ENCODE assay signal across 23 cellular contexts in the genomic region with DNA sequence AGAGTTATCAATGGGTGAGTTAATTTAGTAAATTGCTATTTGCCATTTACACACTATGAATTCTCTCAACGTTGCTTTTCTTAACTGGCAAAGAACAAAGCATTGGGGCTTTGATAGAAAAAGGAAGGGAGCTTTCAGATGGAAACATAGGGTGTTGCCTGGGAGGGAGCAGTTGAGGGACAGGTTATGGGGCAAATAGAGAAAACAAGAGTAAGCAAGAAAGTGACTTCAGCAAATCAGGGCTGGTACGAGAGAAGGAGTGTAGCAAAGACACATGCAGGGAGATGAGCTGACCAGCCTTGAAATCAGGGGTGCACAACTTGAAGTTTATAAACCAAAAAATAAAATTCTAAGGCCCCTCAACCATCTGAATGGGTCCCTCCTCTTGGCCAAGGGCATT. TPM values are rescaled to one million over a fixed set of nuclear protein-coding genes. Genes with fewer than 3 reads are reported as not detected.
A peak's percentile ranks its signal among the peaks of the same experiment; 100 is the strongest.
DNase-seq lines count a peak whose midpoint lies in the region; ATAC-seq and TF ChIP-seq lines count a peak whose summit lies in the region.
"Had no signal": no experiment of that assay in that cellular context is flagged by ENCODE, and none has a peak within 500 bp of the region (broad histone marks: within the 10 kb centered on the region; RNA-seq: fewer than 3 reads in every experiment).

No MANE protein-coding gene starts in this region.

- no peak overlapping the region for H3K4me3 Mint-ChIP-seq in MCF 10A (ENCODE audit: unreplicated experiment)
- no peak overlapping the region for H3K4me3 Mint-ChIP-seq in WTC11
- H3K4me3 Mint-ChIP-seq in endothelial cell (ENCODE audit: unreplicated experiment) = peak overlapping the region; percentile 50
- no peak overlapping the region for H3K4me3 Mint-ChIP-seq in neural progenitor cell
- H3K4me3 Mint-ChIP-seq in activated T-cell treated with anti-CD3 and anti-CD28 coated beads, Interleukin-2, amount 50 U/mL, for 24 hours = no peak overlapping the region
- H3K4me3 Mint-ChIP-seq: CD14-positive monocyte; CD4-positive, alpha-beta T cell; CD8-positive, alpha-beta memory T cell had no signal

- H3K9me3 ChIP-seq in mammary epithelial cell (replicated peaks; ENCODE audit: insufficient read depth, low read length) (peaks cover 2% of the 10 kb centered on the region), neural progenitor cell (ENCODE audit: low read depth) (no peaks in the 10 kb centered on the region), WERI-Rb-1 (ENCODE audit: severe bottlenecking) (peaks cover 1% of the 10 kb centered on the region)
- H3K9me3 ChIP-seq: BE2C had no signal

- H3K27ac ChIP-seq in mammary epithelial cell (ENCODE audit: insufficient read depth, low read depth, low read length) = no peak overlapping the region
- no peak overlapping the region for H3K27ac ChIP-seq in neural progenitor cell
- H3K27ac ChIP-seq in WERI-Rb-1 = no peak overlapping the region
- H3K27ac ChIP-seq: A549; BLaER1 treated with 17β-estradiol and CSF1 and Interleukin-3, amounts not matched to agents 10 nM and 100 nM; GM23248 had no signal

- dilution Hi-C loops in mammary epithelial cell (cut with HindIII; ENCODE audit: low sequenced_read_pairs) = no loop called here

- H3K4me2 ChIP-seq in mammary epithelial cell (ENCODE audit: insufficient read depth, low read depth, low read length) (no peak overlapping the region), neural progenitor cell (no peak overlapping the region)
- H3K4me2 ChIP-seq: A549; BLaER1 treated with 17β-estradiol and CSF1 and Interleukin-3, amounts not matched to agents 10 nM and 100 nM had no signal

- H3K9ac ChIP-seq in mammary epithelial cell (ENCODE audit: insufficient read depth, low read length) = no peak overlapping the region
- no peak overlapping the region for H3K9ac ChIP-seq in neural progenitor cell
- H3K9ac ChIP-seq: BLaER1 treated with 17β-estradiol and CSF1 and Interleukin-3, amounts not matched to agents 10 nM and 100 nM; GM23248 had no signal

- H3K36me3 ChIP-seq in mammary epithelial cell (ENCODE audit: insufficient read depth, low read length) = no peaks in the 10 kb centered on the region
- no peaks in the 10 kb centered on the region for H3K36me3 ChIP-seq in neural progenitor cell
- no peaks in the 10 kb centered on the region for H3K36me3 ChIP-seq in WERI-Rb-1
- H3K36me3 ChIP-seq: BE2C; BLaER1 treated with 17β-estradiol and CSF1 and Interleukin-3, amounts not matched to agents 10 nM and 100 nM had no signal

- CTCF ChIA-PET in mammary epithelial cell (lab: Charles Lee; ENCODE audit: low non-redundant PET) (no interaction called here), MCF 10A (lab: Yijun Ruan, JAX) (no interaction called here), WTC11 (lab: Charles Lee) (interaction anchor here (1.3 to 1.4 kb wide), 2 partner anchors 15 to 25 kb away, joined by 5 read pairs; partner anchors contain the start of gene ESR2)

- in situ Hi-C loops in mammary epithelial cell (cut with MboI; ENCODE audit: low sequenced_read_pairs in 2 of 2) = no loop called here

- H3F3A ChIP-seq in neural progenitor cell (ENCODE audit: low read depth) = no peaks in the 10 kb centered on the region

- no peaks in the 10 kb centered on the region for H3K9me3 Mint-ChIP-seq in MCF 10A (ENCODE audit: unreplicated experiment)
- no peaks in the 10 kb centered on the region; the same call in 1 of the 2 replicates for H3K9me3 Mint-ChIP-seq in WTC11
- H3K9me3 Mint-ChIP-seq in endothelial cell (ENCODE audit: unreplicated experiment) = no peaks in the 10 kb centered on the region
- H3K9me3 Mint-ChIP-seq in neural progenitor cell = peaks cover 9% of the 10 kb centered on the region
- H3K9me3 Mint-ChIP-seq in activated T-cell treated with anti-CD3 and anti-CD28 coated beads, Interleukin-2, amount 50 U/mL, for 24 hours = peaks cover 2% of the 10 kb centered on the region

- ATAC-seq in WTC11 = peak; percentile 78
- ATAC-seq: A549 had no signal

- H2AFZ ChIP-seq in mammary epithelial cell (ENCODE audit: low read depth, low read length) (peak overlapping the region; percentile 20), neural progenitor cell (replicated peaks) (peak overlapping the region; percentile 71)
- H2AFZ ChIP-seq: GM23248 had no signal

- H3K4me3 ChIP-seq in mammary epithelial cell (replicated peaks in 1 of 3; ENCODE audit: insufficient read depth in 1 of 3, low read depth in 2 of 3, low read length in 3 of 3) (no peak overlapping the region), neural progenitor cell (no peak overlapping the region), WERI-Rb-1 (ENCODE audit: low read depth, low read length) (no peak overlapping the region)
- H3K4me3 ChIP-seq: A549; BLaER1 treated with 17β-estradiol and CSF1 and Interleukin-3, amounts not matched to agents 10 nM and 100 nM; GM23248 had no signal

- H3K4me1 Mint-ChIP-seq in MCF 10A (ENCODE audit: insufficient read depth, unreplicated experiment) = no peaks in the 10 kb centered on the region
- H3K4me1 Mint-ChIP-seq in WTC11 = peaks cover 20% of the 10 kb centered on the region
- H3K4me1 Mint-ChIP-seq in endothelial cell (ENCODE audit: unreplicated experiment) = peaks cover 14% of the 10 kb centered on the region
- no peaks in the 10 kb centered on the region for H3K4me1 Mint-ChIP-seq in neural progenitor cell
- peaks cover 26% of the 10 kb centered on the region for H3K4me1 Mint-ChIP-seq in activated T-cell treated with anti-CD3 and anti-CD28 coated beads, Interleukin-2, amount 50 U/mL, for 24 hours (ENCODE audit: low read depth)
- H3K4me1 Mint-ChIP-seq: CD14-positive monocyte had no signal

- 38% methylated on average over 2 of the region's 2 CpGs for WGBS in mammary epithelial cell (ENCODE audit: low coverage, missing lambda C conversion rate)

- DNase-seq in mammary epithelial cell = no peak
- DNase-seq in MCF 10A (ENCODE audit: unreplicated experiment) = no peak
- no peak for DNase-seq in WTC11 (ENCODE audit: low spot score)
- DNase-seq in endothelial cell (ENCODE audit: low spot score) = no peak
- DNase-seq in neural progenitor cell (ENCODE audit: low spot score) = no peak
- DNase-seq in WERI-Rb-1 = no peak
- DNase-seq in GOT3 (lab: John Stamatoyannopoulos, UW) = no peak
- no peak for DNase-seq in activated T-cell treated with anti-CD3 and anti-CD28 coated beads, Interleukin-2, amount 50 U/mL, for 24 hours
- DNase-seq: 8988T; ACHN; AML-193; BE2C; Calu3; CD4-positive, alpha-beta T cell; CD8-positive, alpha-beta memory T cell; DMS153; DND-41; GM23248; H7; HCEC 1CT had no signal

- POLR2A ChIA-PET in MCF 10A (lab: Yijun Ruan, JAX) = interaction anchor here (0.7 kb wide), 1 partner anchor 10 kb away, joined by 4 read pairs; no protein-coding TSS in a partner anchor
- POLR2A ChIA-PET in WTC11 (lab: Charles Lee) = no interaction called here

- H3K79me2 ChIP-seq in mammary epithelial cell (ENCODE audit: insufficient read depth, low read length) (no peaks in the 10 kb centered on the region), neural progenitor cell (ENCODE audit: low read depth) (no peaks in the 10 kb centered on the region)

- H3K36me3 Mint-ChIP-seq in MCF 10A (ENCODE audit: insufficient read depth, unreplicated experiment) (peaks cover 5% of the 10 kb centered on the region), WTC11 (no peaks in the 10 kb centered on the region), endothelial cell (ENCODE audit: low read depth, unreplicated experiment) (no peaks in the 10 kb centered on the region), neural progenitor cell (peaks cover 2% of the 10 kb centered on the region)
- no peaks in the 10 kb centered on the region for H3K36me3 Mint-ChIP-seq in activated T-cell treated with anti-CD3 and anti-CD28 coated beads, Interleukin-2, amount 50 U/mL, for 24 hours (ENCODE audit: low read depth)
- H3K36me3 Mint-ChIP-seq: CD14-positive monocyte had no signal

- TF ChIP-seq CTCF in mammary epithelial cell (conservative IDR thresholded peaks at IDR 0.05 in 1 of 2, IDR thresholded peaks at IDR 0.05 in 1 of 2; ENCODE audit: extremely low read depth in 1 of 2, insufficient read depth in 1 of 2, low read depth in 1 of 2, low read length in 2 of 2) = no peak
- no peak for TF ChIP-seq CTCF in MCF 10A (IDR thresholded peaks at IDR 0.05; ENCODE audit: unreplicated experiment)
- no peak for TF ChIP-seq CTCF in WTC11 (IDR thresholded peaks at IDR 0.05)
- no peak for TF ChIP-seq CTCF in endothelial cell (IDR thresholded peaks at IDR 0.05; ENCODE audit: unreplicated experiment)
- TF ChIP-seq CTCF in neural progenitor cell (IDR thresholded peaks at IDR 0.05) = no peak
- TF ChIP-seq CTCF in WERI-Rb-1 (IDR thresholded peaks at IDR 0.05; ENCODE audit: low read depth, low read length) = no peak

- no peaks in the 10 kb centered on the region for H3K27me3 Mint-ChIP-seq in MCF 10A (ENCODE audit: insufficient read depth, unreplicated experiment)
- 0 out of 2 replicates have a peak, but pooled peaks cover 3% of the 10 kb centered on the region for H3K27me3 Mint-ChIP-seq in WTC11 (ENCODE audit: low read depth)
- no peaks in the 10 kb centered on the region for H3K27me3 Mint-ChIP-seq in endothelial cell (ENCODE audit: unreplicated experiment)
- H3K27me3 Mint-ChIP-seq in neural progenitor cell (ENCODE audit: insufficient read depth, low read depth) = peaks cover 2% of the 10 kb centered on the region
- peaks cover 4% of the 10 kb centered on the region for H3K27me3 Mint-ChIP-seq in activated T-cell treated with anti-CD3 and anti-CD28 coated beads, Interleukin-2, amount 50 U/mL, for 24 hours
- H3K27me3 Mint-ChIP-seq: CD4-positive, alpha-beta T cell had no signal

- H3K27ac Mint-ChIP-seq in MCF 10A (ENCODE audit: low read depth, unreplicated experiment) (no peak overlapping the region), WTC11 (peak overlapping the region; percentile 79), endothelial cell (ENCODE audit: unreplicated experiment) (peak overlapping the region; percentile 22), neural progenitor cell (no peak overlapping the region)
- no peak overlapping the region for H3K27ac Mint-ChIP-seq in activated T-cell treated with anti-CD3 and anti-CD28 coated beads, Interleukin-2, amount 50 U/mL, for 24 hours
- H3K27ac Mint-ChIP-seq: CD4-positive, alpha-beta T cell; CD8-positive, alpha-beta memory T cell had no signal

- no peaks in the 10 kb centered on the region for H3K4me1 ChIP-seq in mammary epithelial cell (ENCODE audit: insufficient read depth, low read length)
- no peaks in the 10 kb centered on the region for H3K4me1 ChIP-seq in neural progenitor cell
- H3K4me1 ChIP-seq: A549; BE2C; BLaER1 treated with 17β-estradiol and CSF1 and Interleukin-3, amounts not matched to agents 10 nM and 100 nM had no signal

- intact Hi-C loops in mammary epithelial cell (cut with micrococcal nuclease) (no loop called here), MCF 10A (cut with micrococcal nuclease) (no loop called here)

- BruUV-seq in mammary epithelial cell (replicated peaks; lab: Mats Ljungman, UMichigan) = no TSS peak
- BruUV-seq in MCF 10A (replicated peaks; lab: Mats Ljungman, UMichigan) = no TSS peak

- H3K27me3 ChIP-seq in mammary epithelial cell (ENCODE audit: insufficient read depth, low read length) (no peaks in the 10 kb centered on the region), neural progenitor cell (no peaks in the 10 kb centered on the region), WERI-Rb-1 (ENCODE audit: insufficient read depth, low read depth, severe bottlenecking) (no peaks in the 10 kb centered on the region)
- H3K27me3 ChIP-seq: BE2C; BLaER1 treated with 17β-estradiol and CSF1 and Interleukin-3, amounts not matched to agents 10 nM and 100 nM had no signal

- no peaks in the 10 kb centered on the region for H4K20me1 ChIP-seq in mammary epithelial cell (ENCODE audit: insufficient read depth, low read length)
- H4K20me1 ChIP-seq in neural progenitor cell (ENCODE audit: low read depth) = no peaks in the 10 kb centered on the region
- H4K20me1 ChIP-seq: BLaER1 treated with 17β-estradiol and CSF1 and Interleukin-3, amounts not matched to agents 10 nM and 100 nM had no signal

RNA-seq across cellular contexts. Expression of gene ESR2, which starts 15.7 kb away (rescaled TPM):
- total RNA-seq in mammary epithelial cell (under 1 TPM in 1 of 2 donors, not detected in 1; 0.21 TPM), MCF 10A (2022) (0.29 and 0.47 TPM in 2 replicates), WTC11 (2021) (0.23 to 0.50 TPM (median 0.39 TPM) in 3 replicates), endothelial cell (ENCODE audit: unreplicated experiment) (not detected), neural progenitor cell (ENCODE audit: low replicate concordance) (0.21 and 0.31 TPM in 2 replicates)
- polyA plus RNA-seq in mammary epithelial cell = 0.06 TPM
- not detected for polyA minus RNA-seq in mammary epithelial cell
- total RNA-seq: Calu3, GM23248 had no signal
- polyA plus RNA-seq: CD14-positive monocyte, GM23248 had no signal

Comparison
In these comparisons a context has a peak if more than half of its experiments do, and no peak if none do; other contexts are left out.
1. H3K27ac Mint-ChIP-seq: peak in WTC11 (single experiment) and endothelial cell (single experiment); none in MCF 10A (single experiment), neural progenitor cell (single experiment) and activated T-cell treated with anti-CD3 and anti-CD28 coated beads, Interleukin-2, amount 50 U/mL, for 24 hours (single experiment).